ENCODE assay signal across 9 cellular contexts in genomic region chr3:129162729-129163579, GRCh38. TPM values are rescaled to one million over a fixed set of nuclear protein-coding genes. Genes with fewer than 3 reads are reported as not detected.
DNase-seq lines count a peak whose midpoint lies in the region; ATAC-seq and TF ChIP-seq lines count a peak whose summit lies in the region.
"Had no signal": no experiment of that assay in that cellular context is flagged by ENCODE, and none has a peak within 500 bp of the region (broad histone marks: within the 10 kb centered on the region; RNA-seq: fewer than 3 reads in every experiment).

No MANE protein-coding gene starts in this region.

- H3K9ac ChIP-seq in OCI-LY1 (ENCODE audit: low read length) (peak overlapping the region; percentile 93; the same call in 1 of the 2 replicates), smooth muscle cell (ENCODE audit: low read depth) (no peak overlapping the region)

- H3F3A ChIP-seq in OCI-LY1 (ENCODE audit: insufficient read depth, low read length), result peaks cover 20% of the 10 kb centered on the region
- H3F3A ChIP-seq in smooth muscle cell (ENCODE audit: low read depth), result peaks cover 39% of the 10 kb centered on the region

- H3K9me3 ChIP-seq in OCI-LY1 (ENCODE audit: low read length), result no peaks in the 10 kb centered on the region
- no peaks in the 10 kb centered on the region for H3K9me3 ChIP-seq in smooth muscle cell (replicated peaks; ENCODE audit: low read depth)

- H4K20me1 ChIP-seq in OCI-LY1 (ENCODE audit: insufficient read depth, low read length), result no peaks in the 10 kb centered on the region
- H4K20me1 ChIP-seq in smooth muscle cell (ENCODE audit: low read depth), result no peaks in the 10 kb centered on the region

- H3K27ac ChIP-seq in OCI-LY1 (ENCODE audit: low read depth, low read length, poor library complexity, severe bottlenecking) (peak overlapping the region; percentile 99), smooth muscle cell (ENCODE audit: low read depth) (peak overlapping the region; percentile 99)

- TF ChIP-seq CTCF in OCI-LY1 (IDR thresholded peaks at IDR 0.05; ENCODE audit: low read length) (peak; percentile 38), endothelial cell (IDR thresholded peaks at IDR 0.05; ENCODE audit: unreplicated experiment) (no peak), smooth muscle cell (IDR thresholded peaks at IDR 0.05; ENCODE audit: borderline replicate concordance, insufficient read depth, poor library complexity, severe bottlenecking) (peak; percentile 13)

- H3K4me3 Mint-ChIP-seq in activated CD4-positive, alpha-beta T cell treated with anti-CD3 and anti-CD28 coated beads for 36 hours, result peak overlapping the region; percentile 93
- H3K4me3 Mint-ChIP-seq in endothelial cell (ENCODE audit: unreplicated experiment), result peak overlapping the region; percentile 96

- H3K9me2 ChIP-seq in OCI-LY1 (ENCODE audit: low read depth, low read length), result no peaks in the 10 kb centered on the region

- H3K27me3 Mint-ChIP-seq in activated CD4-positive, alpha-beta T cell treated with anti-CD3 and anti-CD28 coated beads for 36 hours, result no peaks in the 10 kb centered on the region
- peaks cover 12% of the 10 kb centered on the region for H3K27me3 Mint-ChIP-seq in endothelial cell (ENCODE audit: unreplicated experiment)

- H3K4me3 ChIP-seq in OCI-LY1 (ENCODE audit: low read depth, low read length, poor library complexity, severe bottlenecking) (peak overlapping the region; percentile 89), smooth muscle cell (no peak overlapping the region)

- H3K9me3 Mint-ChIP-seq in activated CD4-positive, alpha-beta T cell treated with anti-CD3 and anti-CD28 coated beads for 36 hours (ENCODE audit: low read depth), result no peaks in the 10 kb centered on the region
- H3K9me3 Mint-ChIP-seq in endothelial cell (ENCODE audit: unreplicated experiment), result no peaks in the 10 kb centered on the region

- H3K36me3 ChIP-seq in OCI-LY1 (ENCODE audit: insufficient read depth, low read length), result peaks cover 41% of the 10 kb centered on the region
- H3K36me3 ChIP-seq in smooth muscle cell (ENCODE audit: low read depth), result peaks cover 9% of the 10 kb centered on the region

- CTCF ChIA-PET in activated CD4-positive, alpha-beta T cell treated with anti-CD3 and anti-CD28 coated beads for 36 hours (lab: Charles Lee), result interaction anchor here (0.6 to 3.7 kb wide), 23 partner anchors 8 to 277 kb away, joined by 3 to 49 read pairs (median 5); partner anchors contain the start of genes CFAP92, CNBP, COPG1 and IFT122

- H3K4me1 Mint-ChIP-seq in activated CD4-positive, alpha-beta T cell treated with anti-CD3 and anti-CD28 coated beads for 36 hours, result peaks cover 30% of the 10 kb centered on the region
- H3K4me1 Mint-ChIP-seq in endothelial cell (ENCODE audit: unreplicated experiment), result peaks cover 38% of the 10 kb centered on the region

- 78% methylated on average over 5 of the region's 5 CpGs for WGBS in smooth muscle cell (ENCODE audit: low lambda C conversion rate)

- H3K27ac Mint-ChIP-seq in activated CD4-positive, alpha-beta T cell treated with anti-CD3 and anti-CD28 coated beads for 36 hours, result peak overlapping the region; percentile 98
- H3K27ac Mint-ChIP-seq in endothelial cell (ENCODE audit: unreplicated experiment), result peak overlapping the region; percentile 100

- POLR2A ChIA-PET in activated CD4-positive, alpha-beta T cell treated with anti-CD3 and anti-CD28 coated beads for 36 hours (lab: Charles Lee), result interaction anchor here (1.2 to 1.9 kb wide), 2 partner anchors 109 to 136 kb away, joined by 5 to 6 read pairs; no protein-coding TSS in a partner anchor

- no peaks in the 10 kb centered on the region for H3K27me3 ChIP-seq in OCI-LY1 (ENCODE audit: insufficient read depth, low read length)
- H3K27me3 ChIP-seq in smooth muscle cell (ENCODE audit: low read depth), result no peaks in the 10 kb centered on the region

- intact Hi-C loops in activated CD4-positive, alpha-beta T cell treated with anti-CD3 and anti-CD28 coated beads for 36 hours (cut with DNase I, micrococcal nuclease), result no loop called here

- H3K36me3 Mint-ChIP-seq in activated CD4-positive, alpha-beta T cell treated with anti-CD3 and anti-CD28 coated beads for 36 hours (ENCODE audit: low read depth), result peaks cover 24% of the 10 kb centered on the region
- peaks cover 30% of the 10 kb centered on the region for H3K36me3 Mint-ChIP-seq in endothelial cell (ENCODE audit: low read depth, unreplicated experiment)

- ATAC-seq in activated CD4-positive, alpha-beta T cell treated with anti-CD3 and anti-CD28 coated beads for 36 hours, result no peak
- ATAC-seq in GM21423 (IDR thresholded peaks at IDR 0.05; ENCODE audit: unreplicated experiment) (no peak), HG03342 (IDR thresholded peaks at IDR 0.05; ENCODE audit: unreplicated experiment) (no peak)

- H3K79me2 ChIP-seq in OCI-LY1 (ENCODE audit: insufficient read depth, low read length) (peaks cover 19% of the 10 kb centered on the region), smooth muscle cell (ENCODE audit: low read depth) (peaks cover 20% of the 10 kb centered on the region)

- peak; percentile 24 for DNase-seq in activated CD4-positive, alpha-beta T cell treated with anti-CD3 and anti-CD28 coated beads for 36 hours
- DNase-seq in activated CD4-positive, alpha-beta T cell treated with anti-CD3 and anti-CD28 coated beads for 1 hour, result no peak
- DNase-seq in endothelial cell (ENCODE audit: low spot score) (no peak), smooth muscle cell (lab: John Stamatoyannopoulos, UW; ENCODE audit: unreplicated experiment) (no peak), nucleus accumbens (lab: John Stamatoyannopoulos, UW) (no peak)
- DNase-seq: posterior cingulate gyrus had no signal

- H3K4me2 ChIP-seq in OCI-LY1 (ENCODE audit: low read length) (peak overlapping the region; percentile 97), smooth muscle cell (peak overlapping the region; percentile 93)

- peaks cover 31% of the 10 kb centered on the region for H3K4me1 ChIP-seq in OCI-LY1 (ENCODE audit: insufficient read depth, low read length, severe bottlenecking)
- H3K4me1 ChIP-seq in smooth muscle cell (ENCODE audit: low read depth), result peaks cover 12% of the 10 kb centered on the region

- H2AFZ ChIP-seq in OCI-LY1 (ENCODE audit: low read length) (no peak overlapping the region), smooth muscle cell (ENCODE audit: low read depth) (no peak overlapping the region)

RNA-seq across cellular contexts. Expression of gene ISY1, which starts 2.1 kb away (rescaled TPM):
- total RNA-seq in activated CD4-positive, alpha-beta T cell treated with anti-CD3 and anti-CD28 coated beads for 36 hours, result 10 to 100 TPM; 44.9 to 65.5 TPM
- 61.9 TPM for total RNA-seq in endothelial cell (ENCODE audit: unreplicated experiment)
- total RNA-seq in smooth muscle cell, result 10.2 and 19.3 TPM in 2 replicates
- 47.3 and 60.0 TPM in 2 replicates for polyA plus RNA-seq in smooth muscle cell

RNA-seq across cellular contexts. Expression of gene CNBP, which starts 20.7 kb away (rescaled TPM):
- total RNA-seq in activated CD4-positive, alpha-beta T cell treated with anti-CD3 and anti-CD28 coated beads for 36 hours, result 100 to 1,000 TPM; 305 to 379 TPM
- 192 TPM for total RNA-seq in endothelial cell (ENCODE audit: unreplicated experiment)
- 181 and 185 TPM in 2 replicates for total RNA-seq in smooth muscle cell
- 198 and 229 TPM in 2 replicates for polyA plus RNA-seq in smooth muscle cell

RNA-seq across cellular contexts. Expression of gene RAB43, which starts 41.4 kb away (rescaled TPM):
- total RNA-seq in activated CD4-positive, alpha-beta T cell treated with anti-CD3 and anti-CD28 coated beads for 36 hours, result 10 to 100 TPM; 32.1 to 51.8 TPM
- total RNA-seq in endothelial cell (ENCODE audit: unreplicated experiment), result 53.0 TPM
- total RNA-seq in smooth muscle cell, result 9.5 and 15.8 TPM in 2 replicates
- polyA plus RNA-seq in smooth muscle cell, result 17.1 and 20.8 TPM in 2 replicates
